Comparison of ENCODE assay signal across 26 cellular contexts in the genomic region with DNA sequence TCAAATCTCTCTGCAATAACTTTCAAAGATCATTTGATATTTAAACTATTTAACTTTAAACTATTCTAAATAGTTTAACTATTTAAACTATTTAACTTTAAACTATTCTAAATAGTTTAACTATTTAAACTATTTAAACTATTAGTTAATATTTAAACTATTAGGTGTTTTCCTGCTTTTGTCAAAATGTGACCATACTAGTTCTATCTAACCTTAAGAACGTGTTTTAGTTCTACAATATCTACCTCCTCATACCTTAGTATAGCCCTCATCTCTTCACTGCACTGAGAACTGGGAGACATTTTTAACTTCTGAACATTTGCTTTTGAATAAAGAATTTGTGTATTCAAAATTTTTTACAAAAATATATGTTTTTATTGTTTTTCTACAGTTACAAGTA.
DNase-seq lines count a peak whose midpoint lies in the region; ATAC-seq, FAIRE-seq and TF ChIP-seq lines count a peak whose summit lies in the region.
"Had no signal": no experiment of that assay in that cellular context is flagged by ENCODE, and none has a peak within 500 bp of the region (broad histone marks: within the 10 kb centered on the region; RNA-seq: fewer than 3 reads in every experiment).

No MANE protein-coding gene starts in this region.

- no peaks in the 10 kb centered on the region for H3K9me2 ChIP-seq in OCI-LY7 (ENCODE audit: insufficient read depth, low read length)

- FAIRE-seq in RCC 7860 (lab: Jason Lieb, UNC): peak; percentile 98
- peak; percentile 97 for FAIRE-seq in kidney (lab: Jason Lieb, UNC)
- FAIRE-seq: HepG2, K562 had no signal

- POLR2A ChIA-PET in OCI-LY7 (lab: Charles Lee): no interaction called here

- peak; percentile 51 for ATAC-seq in GM18508 (IDR thresholded peaks at IDR 0.05; ENCODE audit: insufficient read depth, unreplicated experiment)
- ATAC-seq in HG03159 (IDR thresholded peaks at IDR 0.05; ENCODE audit: unreplicated experiment): no peak
- ATAC-seq: CD8-positive, alpha-beta T cell; HepG2; K562; Right ventricle myocardium inferior had no signal

- intact Hi-C loops in kidney (cut with DNase I): no loop called here
- intact Hi-C loops in OCI-LY7 (cut with micrococcal nuclease; ENCODE audit: unreplicated experiment): no loop called here

- TF ChIP-seq CTCF in kidney (IDR thresholded peaks at IDR 0.05; ENCODE audit: borderline replicate concordance, extremely low read depth, insufficient read depth) (no peak), OCI-LY7 (conservative IDR thresholded peaks at IDR 0.05; ENCODE audit: low read length) (no peak)

- H3K36me3 ChIP-seq in kidney (ENCODE audit: control insufficient read depth in 1 of 2, insufficient read depth in 2 of 2, low read length in 2 of 2) (no peaks in the 10 kb centered on the region), OCI-LY7 (ENCODE audit: insufficient read depth, low read length) (no peaks in the 10 kb centered on the region)
- H3K36me3 ChIP-seq: MG63 had no signal

- H3K9ac ChIP-seq in kidney (ENCODE audit: low read length in 2 of 2): no peak overlapping the region

- no peaks in the 10 kb centered on the region for H3K79me2 ChIP-seq in OCI-LY7 (ENCODE audit: insufficient read depth, low read depth, low read length)

- no TSS peak for BruUV-seq in OCI-LY7 (replicated peaks; lab: Mats Ljungman, UMichigan)

- H3K9me3 ChIP-seq in kidney (ENCODE audit: control insufficient read depth in 1 of 2, low read length in 2 of 2) (no peaks in the 10 kb centered on the region), OCI-LY7 (ENCODE audit: low read length) (no peaks in the 10 kb centered on the region)
- H3K9me3 ChIP-seq: MG63 had no signal

- H3K4me1 ChIP-seq in kidney (ENCODE audit: control insufficient read depth in 1 of 2, insufficient read depth in 1 of 2, low read depth in 1 of 2, low read length in 2 of 2) (no peaks in the 10 kb centered on the region), OCI-LY7 (ENCODE audit: insufficient read depth, low read length, poor library complexity, severe bottlenecking) (no peaks in the 10 kb centered on the region)

- CTCF ChIA-PET in OCI-LY7 (lab: Charles Lee; ENCODE audit: unreplicated experiment): no interaction called here

- H3K4me3 ChIP-seq in kidney (ENCODE audit: low read length in 2 of 2) (no peak overlapping the region), OCI-LY7 (ENCODE audit: low read depth, low read length, poor library complexity, severe bottlenecking) (no peak overlapping the region)
- H3K4me3 ChIP-seq: K562, MG63 had no signal

- H2AFZ ChIP-seq in OCI-LY7 (ENCODE audit: low read length): no peak overlapping the region

- H3K27ac ChIP-seq in kidney (ENCODE audit: low read depth in 2 of 2, low read length in 2 of 2) (no peak overlapping the region), OCI-LY7 (ENCODE audit: low read depth, low read length, poor library complexity, severe bottlenecking) (no peak overlapping the region)
- H3K27ac ChIP-seq: HL-60 had no signal

- no peaks in the 10 kb centered on the region for H4K20me1 ChIP-seq in OCI-LY7 (ENCODE audit: insufficient read depth, low read length)

- peak; percentile 78 for DNase-seq in RCC 7860 (ENCODE audit: low spot score)
- no peak for DNase-seq in kidney
- DNase-seq in NCI-H187 (lab: John Stamatoyannopoulos, UW): no peak
- no peak for DNase-seq in OCI-LY7 (ENCODE audit: low spot score)
- no peak for DNase-seq in activated effector memory CD4-positive, alpha-beta T cell treated with anti-CD3 and anti-CD28 coated beads, Interleukin-2, amount 50 U/mL, for 16 hours
- DNase-seq: AML-193; C1 segment of cervical spinal cord; CD8-positive, alpha-beta T cell; DMS53; GF-D8; H9; HFFc6; MG63; NCI-H1048; NCI-H1436; NCI-H2029; NCI-H226; NCI-H510A treated with DMSO at 0.1 percent for 48 hours; NCI-H748 treated with DMSO at 0.1 percent for 48 hours; SW 1271 had no signal

- H3K4me2 ChIP-seq in OCI-LY7 (ENCODE audit: low read length): no peak overlapping the region
